ENCODE assay signal across 20 cellular contexts in genomic region chr4:105306820-105307219, GRCh38.
A peak's percentile ranks its signal among the peaks of the same experiment; 100 is the strongest.
DNase-seq lines count a peak whose midpoint lies in the region; ATAC-seq lines count a peak whose summit lies in the region.
"Had no signal": no experiment of that assay in that cellular context is flagged by ENCODE, and none has a peak within 500 bp of the region (broad histone marks: within the 10 kb centered on the region; RNA-seq: fewer than 3 reads in every experiment).

No MANE protein-coding gene starts in this region.

- DNase-seq in activated T-cell treated with anti-CD3 and anti-CD28 coated beads, Interleukin-2, amount 50 U/mL, for 24 hours: no peak
- no peak for DNase-seq in activated T-cell treated with anti-CD3 and anti-CD28 coated beads, Interleukin-2, amount 50 U/mL, for 1 hour
- peak; percentile 35 to 36 for DNase-seq in activated T-cell treated with anti-CD3 and anti-CD28 coated beads, Interleukin-2, amount 50 U/mL, for 48 hours
- DNase-seq in immature natural killer cell (no peak), SIG-M5 (lab: John Stamatoyannopoulos, UW) (no peak)
- DNase-seq: amniotic stem cell, DND-41, KBM-7, mesendoderm, MG63, NCI-H1436, NCI-H446 treated with DMSO at 0.1 percent for 48 hours, NCI-H82, right lobe of liver, WERI-Rb-1 had no signal

- ATAC-seq in GM21529 (IDR thresholded peaks at IDR 0.05; ENCODE audit: unreplicated experiment) (peak; percentile 9), HG02840 (IDR thresholded peaks at IDR 0.05; ENCODE audit: low FRiP score, unreplicated experiment) (no peak), HG03045 (IDR thresholded peaks at IDR 0.05; ENCODE audit: unreplicated experiment) (no peak)
- ATAC-seq: left lobe of liver had no signal

- H3K4me3 Mint-ChIP-seq in activated T-cell treated with anti-CD3 and anti-CD28 coated beads, Interleukin-2, amount 50 U/mL, for 24 hours: peak overlapping the region; percentile 41
- H3K4me3 Mint-ChIP-seq in immature natural killer cell: peak overlapping the region in 4 of 5 donors; percentile 3 to 59 (median 32)

- peaks cover 38% of the 10 kb centered on the region for H3K36me3 Mint-ChIP-seq in activated T-cell treated with anti-CD3 and anti-CD28 coated beads, Interleukin-2, amount 50 U/mL, for 24 hours (ENCODE audit: low read depth)
- H3K36me3 Mint-ChIP-seq in immature natural killer cell: peaks cover 3 to 25% (median 7%) of the 10 kb centered on the region in 3 donors

- peak overlapping the region; percentile 99 for H3K27ac Mint-ChIP-seq in activated T-cell treated with anti-CD3 and anti-CD28 coated beads, Interleukin-2, amount 50 U/mL, for 24 hours
- peak overlapping the region in 5 of 6 donors; percentile 15 to 83 (median 51) for H3K27ac Mint-ChIP-seq in immature natural killer cell
- H3K27ac Mint-ChIP-seq: progenitor cell of endocrine pancreas had no signal

- H3K4me1 Mint-ChIP-seq in activated T-cell treated with anti-CD3 and anti-CD28 coated beads, Interleukin-2, amount 50 U/mL, for 24 hours (ENCODE audit: low read depth): peaks cover 31% of the 10 kb centered on the region
- peaks cover 12 to 20% of the 10 kb centered on the region in 2 donors for H3K4me1 Mint-ChIP-seq in immature natural killer cell

- H3K9me3 Mint-ChIP-seq in activated T-cell treated with anti-CD3 and anti-CD28 coated beads, Interleukin-2, amount 50 U/mL, for 24 hours: peaks cover 39% of the 10 kb centered on the region
- H3K9me3 Mint-ChIP-seq in immature natural killer cell: peaks cover 4 to 23% (median 6%) of the 10 kb centered on the region in 6 donors

- no peaks in the 10 kb centered on the region for H3K27me3 Mint-ChIP-seq in activated T-cell treated with anti-CD3 and anti-CD28 coated beads, Interleukin-2, amount 50 U/mL, for 24 hours
- no peaks in the 10 kb centered on the region for H3K27me3 Mint-ChIP-seq in immature natural killer cell (ENCODE audit: low read depth in 3 of 3)
- H3K27me3 Mint-ChIP-seq: progenitor cell of endocrine pancreas had no signal

Comparison
In these comparisons a context has a peak if more than half of its experiments do, and no peak if none do; other contexts are left out.
1. DNase-seq: peak in activated T-cell treated with anti-CD3 and anti-CD28 coated beads, Interleukin-2, amount 50 U/mL, for 48 hours (2 of 2); none in activated T-cell treated with anti-CD3 and anti-CD28 coated beads, Interleukin-2, amount 50 U/mL, for 24 hours (single experiment), activated T-cell treated with anti-CD3 and anti-CD28 coated beads, Interleukin-2, amount 50 U/mL, for 1 hour (single experiment), immature natural killer cell (0 of 3) and SIG-M5 (single experiment).